In genomic region chr11:76694664-76695063, GRCh38 we compare ENCODE assay signal across 19 cellular contexts. TPM values are rescaled to one million over a fixed set of nuclear protein-coding genes. Genes with fewer than 3 reads are reported as not detected.
A peak's percentile ranks its signal among the peaks of the same experiment; 100 is the strongest.
DNase-seq lines count a peak whose midpoint lies in the region; ATAC-seq, FAIRE-seq and TF ChIP-seq lines count a peak whose summit lies in the region.
"Had no signal": no experiment of that assay in that cellular context is flagged by ENCODE, and none has a peak within 500 bp of the region (broad histone marks: within the 10 kb centered on the region; RNA-seq: fewer than 3 reads in every experiment).

No MANE protein-coding gene starts in this region.

- H3K9me3 Mint-ChIP-seq in endothelial cell (ENCODE audit: unreplicated experiment): no peaks in the 10 kb centered on the region

- no peaks in the 10 kb centered on the region for H3K27me3 ChIP-seq in bronchial epithelial cell (ENCODE audit: control insufficient read depth, insufficient read depth, low read length)
- H3K27me3 ChIP-seq: adrenal gland, BLaER1 had no signal

- peaks cover 8% of the 10 kb centered on the region for H3K27me3 Mint-ChIP-seq in endothelial cell (ENCODE audit: unreplicated experiment)

- DNase-seq in AG10803 (ENCODE audit: low read depth): peak; percentile 68
- peak; percentile 72 for DNase-seq in LHCN-M2 (ENCODE audit: low read depth)
- DNase-seq in bronchial epithelial cell (ENCODE audit: low read depth): peak; percentile 80
- peak; percentile 32 for DNase-seq in kidney glomerular epithelial cell (lab: John Stamatoyannopoulos, UW)
- DNase-seq in mesenteric fat pad (ENCODE audit: low spot score): no peak
- no peak for DNase-seq in endothelial cell (ENCODE audit: low spot score)
- DNase-seq: activated CD4-positive, alpha-beta T cell treated with anti-CD3 and anti-CD28 coated beads for 4 hours; adrenal gland; glutamatergic neuron; NCI-H1694 treated with DMSO at 0.1 percent for 48 hours; NCI-H526 treated with DMSO at 0.1 percent for 48 hours; T-helper 2 cell had no signal

- H3K4me3 ChIP-seq in AG10803 (ENCODE audit: low read length): no peak overlapping the region
- no peak overlapping the region for H3K4me3 ChIP-seq in bronchial epithelial cell (ENCODE audit: low read depth, low read length)
- H3K4me3 ChIP-seq: adrenal gland, BLaER1, thoracic aorta had no signal

- no peak overlapping the region for H3K4me3 Mint-ChIP-seq in endothelial cell (ENCODE audit: unreplicated experiment)

- TF ChIP-seq CTCF in AG10803 (conservative IDR thresholded peaks at IDR 0.05; ENCODE audit: low read length) (no peak), bronchial epithelial cell (IDR thresholded peaks at IDR 0.05; ENCODE audit: insufficient read depth, low read length, severe bottlenecking) (no peak), endothelial cell (IDR thresholded peaks at IDR 0.05; ENCODE audit: unreplicated experiment) (no peak)

- no peak for FAIRE-seq in bronchial epithelial cell (lab: Jason Lieb, UNC)
- FAIRE-seq: keratinocyte had no signal

- no peaks in the 10 kb centered on the region for H3K36me3 ChIP-seq in bronchial epithelial cell (ENCODE audit: control insufficient read depth, insufficient read depth, low read length)
- H3K36me3 ChIP-seq: adrenal gland, BLaER1, thoracic aorta had no signal

- H3K36me3 Mint-ChIP-seq in endothelial cell (ENCODE audit: low read depth, unreplicated experiment): no peaks in the 10 kb centered on the region

- no peak overlapping the region for H3K27ac Mint-ChIP-seq in endothelial cell (ENCODE audit: unreplicated experiment)

- peaks cover 9% of the 10 kb centered on the region for H3K4me1 Mint-ChIP-seq in endothelial cell (ENCODE audit: unreplicated experiment)

- no peak for ATAC-seq in GM21737 (IDR thresholded peaks at IDR 0.05; ENCODE audit: unreplicated experiment)
- ATAC-seq in GM19397 (IDR thresholded peaks at IDR 0.05; ENCODE audit: unreplicated experiment): no peak
- ATAC-seq: Right ventricle myocardium inferior had no signal

RNA-seq across cellular contexts. Expression of gene LRRC32, which starts 24.1 kb away (rescaled TPM):
- 0.06 TPM in 2 replicates for total RNA-seq in LHCN-M2 (2014; rRNA removed)
- polyA plus RNA-seq in LHCN-M2 (2012): 1.6 TPM
- total RNA-seq in bronchial epithelial cell: 0.26 TPM in 1 of 2 replicates, not detected in the other
- 136 TPM for total RNA-seq in mesenteric fat pad
- total RNA-seq in endothelial cell (ENCODE audit: unreplicated experiment): 22.0 TPM
- total RNA-seq: G401 had no signal
- polyA plus RNA-seq: keratinocyte had no signal

Comparison
In these comparisons a context has a peak if more than half of its experiments do, and no peak if none do; other contexts are left out.
1. DNase-seq: peak in AG10803 (single experiment), LHCN-M2 (single experiment), bronchial epithelial cell (single experiment) and kidney glomerular epithelial cell (single experiment); none in mesenteric fat pad (single experiment) and endothelial cell (single experiment).
2. RNA of gene LRRC32, which starts 24.1 kb away (total RNA-seq): 136 TPM in mesenteric fat pad (single experiment) and 22.0 TPM in endothelial cell (single experiment); 0.26 TPM in bronchial epithelial cell and 0.06 TPM in LHCN-M2; every median in the first group is over 10 times any median in the second.